In genomic region chr14:106070242-106070641, GRCh38 we compare ENCODE assay signal across 17 cellular contexts.
"Had no signal": no experiment of that assay in that cellular context is flagged by ENCODE, and none has a peak within 500 bp of the region (broad histone marks: within the 10 kb centered on the region; RNA-seq: fewer than 3 reads in every experiment).

No MANE protein-coding gene starts in this region.

- H3K4me1 ChIP-seq: ascending aorta, gastrocnemius medialis, prostate gland, right atrium auricular region, suprapubic skin, transverse colon, uterus had no signal

- H3K27ac Mint-ChIP-seq: immature natural killer cell, memory B cell had no signal

- H3K27me3 ChIP-seq: ascending aorta, right atrium auricular region, uterus had no signal

- H3K36me3 ChIP-seq: ascending aorta, gastrocnemius medialis, prostate gland, right atrium auricular region, suprapubic skin, transverse colon, uterus had no signal

- ATAC-seq: gastrocnemius medialis, left ventricle myocardium superior had no signal

- DNase-seq: activated gamma-delta T cell treated with Interleukin-2 at 50 U/mL for 16 hours; effector CD4-positive, alpha-beta T cell; gastrocnemius medialis; head of caudate nucleus; immature natural killer cell; kidney glomerular epithelial cell; left ventricle myocardium superior; stimulated activated CD4-positive, alpha-beta T cell treated with anti-CD3 and anti-CD28 coated beads, Interleukin-2, amount 100 ng/mL, for 24 hours; transverse colon; uterus had no signal

- H3K4me3 ChIP-seq: ascending aorta, coronary artery, gastrocnemius medialis, prostate gland, right atrium auricular region, suprapubic skin, transverse colon, uterus had no signal

- H3K9me3 ChIP-seq: ascending aorta, gastrocnemius medialis, prostate gland, right atrium auricular region, suprapubic skin, transverse colon, uterus had no signal

- H3K4me3 Mint-ChIP-seq: immature natural killer cell, memory B cell had no signal

- H3K36me3 Mint-ChIP-seq: immature natural killer cell, memory B cell had no signal

- H3K9me3 Mint-ChIP-seq: memory B cell; stimulated activated naive CD8-positive, alpha-beta T cell treated with anti-CD3 and anti-CD28 coated beads, Interleukin-15, Interleukin-2, amounts not matched to agents 100 ng/mL and 50 ng/mL, for 24 hours had no signal

- H3K27ac ChIP-seq: ascending aorta, coronary artery, gastrocnemius medialis, prostate gland, right atrium auricular region, suprapubic skin, transverse colon, uterus had no signal
